In the genomic region with DNA sequence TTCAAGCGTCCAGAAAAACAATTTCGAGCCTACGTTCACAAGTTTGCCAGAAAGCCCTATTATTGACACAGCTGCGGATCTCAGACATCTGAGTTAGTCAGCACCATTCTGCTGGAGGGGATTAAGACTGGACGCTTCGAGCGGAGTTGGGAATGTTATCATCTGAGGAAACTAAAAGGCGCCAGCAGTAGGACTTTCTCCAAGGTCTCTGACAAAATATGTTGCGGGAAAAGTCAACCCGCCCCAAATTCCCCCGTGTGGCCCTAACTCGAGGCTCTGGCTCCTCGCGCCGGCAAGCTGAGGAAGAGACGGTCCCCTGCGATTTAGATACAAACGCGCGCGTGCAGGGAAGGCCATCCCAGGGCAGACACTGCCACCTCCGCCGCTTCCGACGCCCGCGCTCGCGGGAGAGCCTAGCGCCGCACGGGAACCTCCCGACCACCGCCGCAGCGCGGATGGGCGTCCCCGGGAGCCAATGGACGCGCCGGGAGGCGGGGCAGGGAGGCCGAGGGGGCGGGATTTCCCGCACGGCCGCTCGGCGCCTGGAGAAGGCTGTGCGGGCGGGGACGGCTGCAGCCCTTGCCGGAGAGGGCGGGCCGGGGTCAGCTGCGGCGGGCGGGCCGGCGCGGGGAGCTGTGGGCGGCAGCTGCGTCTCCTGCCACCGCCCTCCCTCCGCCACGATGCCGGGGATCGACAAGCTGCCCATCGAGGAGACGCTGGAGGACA, we compare ENCODE assay signal across 1 cellular context.
TF ChIP-seq lines count a peak whose summit lies in the region.

A gene with protein sequence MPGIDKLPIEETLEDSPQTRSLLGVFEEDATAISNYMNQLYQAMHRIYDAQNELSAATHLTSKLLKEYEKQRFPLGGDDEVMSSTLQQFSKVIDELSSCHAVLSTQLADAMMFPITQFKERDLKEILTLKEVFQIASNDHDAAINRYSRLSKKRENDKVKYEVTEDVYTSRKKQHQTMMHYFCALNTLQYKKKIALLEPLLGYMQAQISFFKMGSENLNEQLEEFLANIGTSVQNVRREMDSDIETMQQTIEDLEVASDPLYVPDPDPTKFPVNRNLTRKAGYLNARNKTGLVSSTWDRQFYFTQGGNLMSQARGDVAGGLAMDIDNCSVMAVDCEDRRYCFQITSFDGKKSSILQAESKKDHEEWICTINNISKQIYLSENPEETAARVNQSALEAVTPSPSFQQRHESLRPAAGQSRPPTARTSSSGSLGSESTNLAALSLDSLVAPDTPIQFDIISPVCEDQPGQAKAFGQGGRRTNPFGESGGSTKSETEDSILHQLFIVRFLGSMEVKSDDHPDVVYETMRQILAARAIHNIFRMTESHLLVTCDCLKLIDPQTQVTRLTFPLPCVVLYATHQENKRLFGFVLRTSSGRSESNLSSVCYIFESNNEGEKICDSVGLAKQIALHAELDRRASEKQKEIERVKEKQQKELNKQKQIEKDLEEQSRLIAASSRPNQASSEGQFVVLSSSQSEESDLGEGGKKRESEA (plus strand): TSS at position 526 of the 726 bp plus-strand sequence. CDS start 155 bp downstream, at position 681.

TF ChIP-seq in HepG2, 621 proteins besides CTCF, POLR2A, EP300 and RAD21 (continued from another document and continues in another):
- TF ChIP-seq, protein P1, sequence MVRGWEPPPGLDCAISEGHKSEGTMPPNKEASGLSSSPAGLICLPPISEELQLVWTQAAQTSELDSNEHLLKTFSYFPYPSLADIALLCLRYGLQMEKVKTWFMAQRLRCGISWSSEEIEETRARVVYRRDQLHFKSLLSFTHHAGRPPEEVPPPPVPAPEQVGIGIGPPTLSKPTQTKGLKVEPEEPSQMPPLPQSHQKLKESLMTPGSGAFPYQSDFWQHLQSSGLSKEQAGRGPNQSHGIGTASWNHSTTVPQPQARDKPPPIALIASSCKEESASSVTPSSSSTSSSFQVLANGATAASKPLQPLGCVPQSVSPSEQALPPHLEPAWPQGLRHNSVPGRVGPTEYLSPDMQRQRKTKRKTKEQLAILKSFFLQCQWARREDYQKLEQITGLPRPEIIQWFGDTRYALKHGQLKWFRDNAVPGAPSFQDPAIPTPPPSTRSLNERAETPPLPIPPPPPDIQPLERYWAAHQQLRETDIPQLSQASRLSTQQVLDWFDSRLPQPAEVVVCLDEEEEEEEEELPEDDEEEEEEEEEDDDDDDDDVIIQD (CRISPR knock-in tag; IDR thresholded peaks at IDR 0.05; ENCODE audit: low read depth), result 0 out of 2 replicates have a peak, but pooled peaks have one; percentile 35
- TF ChIP-seq KAT8 (CRISPR knock-in tag; IDR thresholded peaks at IDR 0.05), result peak; percentile 71; the same call in 1 of the 2 replicates
- TF ChIP-seq, protein P2, sequence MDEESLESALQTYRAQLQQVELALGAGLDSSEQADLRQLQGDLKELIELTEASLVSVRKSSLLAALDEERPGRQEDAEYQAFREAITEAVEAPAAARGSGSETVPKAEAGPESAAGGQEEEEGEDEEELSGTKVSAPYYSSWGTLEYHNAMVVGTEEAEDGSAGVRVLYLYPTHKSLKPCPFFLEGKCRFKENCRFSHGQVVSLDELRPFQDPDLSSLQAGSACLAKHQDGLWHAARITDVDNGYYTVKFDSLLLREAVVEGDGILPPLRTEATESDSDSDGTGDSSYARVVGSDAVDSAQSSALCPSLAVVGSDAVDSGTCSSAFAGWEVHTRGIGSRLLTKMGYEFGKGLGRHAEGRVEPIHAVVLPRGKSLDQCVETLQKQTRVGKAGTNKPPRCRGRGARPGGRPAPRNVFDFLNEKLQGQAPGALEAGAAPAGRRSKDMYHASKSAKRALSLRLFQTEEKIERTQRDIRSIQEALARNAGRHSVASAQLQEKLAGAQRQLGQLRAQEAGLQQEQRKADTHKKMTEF (CRISPR knock-in tag; IDR thresholded peaks at IDR 0.05), result peak; percentile 85
- peak; percentile 82 for TF ChIP-seq ZSCAN31 (CRISPR knock-in tag; IDR thresholded peaks at IDR 0.05; ENCODE audit: low read depth)
- peak; percentile 48; the same call in 1 of the 2 replicates for TF ChIP-seq FOXA3 (CRISPR knock-in tag; IDR thresholded peaks at IDR 0.05)
- TF ChIP-seq ZNF326 (CRISPR knock-in tag; IDR thresholded peaks at IDR 0.05; ENCODE audit: borderline replicate concordance), result no peak
- TF ChIP-seq ZNF883 (CRISPR knock-in tag; IDR thresholded peaks at IDR 0.05; ENCODE audit: not compliant biosample characterization), result peak; percentile 87
- no peak for TF ChIP-seq HNF4A (CRISPR knock-in tag; IDR thresholded peaks at IDR 0.05)
- TF ChIP-seq YEATS4 (CRISPR knock-in tag; IDR thresholded peaks at IDR 0.05; ENCODE audit: borderline replicate concordance), result peak; percentile 73
- TF ChIP-seq, protein P3, sequence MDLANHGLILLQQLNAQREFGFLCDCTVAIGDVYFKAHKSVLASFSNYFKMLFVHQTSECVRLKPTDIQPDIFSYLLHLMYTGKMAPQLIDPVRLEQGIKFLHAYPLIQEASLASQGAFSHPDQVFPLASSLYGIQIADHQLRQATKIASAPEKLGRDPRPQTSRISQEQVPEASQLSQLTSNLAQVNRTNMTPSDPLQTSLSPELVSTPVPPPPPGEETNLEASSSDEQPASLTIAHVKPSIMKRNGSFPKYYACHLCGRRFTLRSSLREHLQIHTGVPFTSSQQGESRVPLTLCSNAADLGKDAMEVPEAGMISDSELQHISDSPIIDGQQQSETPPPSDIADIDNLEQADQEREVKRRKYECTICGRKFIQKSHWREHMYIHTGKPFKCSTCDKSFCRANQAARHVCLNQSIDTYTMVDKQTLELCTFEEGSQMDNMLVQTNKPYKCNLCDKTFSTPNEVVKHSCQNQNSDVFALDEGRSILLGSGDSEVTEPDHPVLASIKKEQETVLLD (CRISPR knock-in tag; IDR thresholded peaks at IDR 0.05; ENCODE audit: low read depth), result peak; percentile 85; the same call in 1 of the 2 replicates
- TF ChIP-seq ZSCAN20 (CRISPR knock-in tag; IDR thresholded peaks at IDR 0.05; ENCODE audit: borderline replicate concordance), result peak; percentile 18; the same call in 1 of the 2 replicates
- TF ChIP-seq SNRNP70 (IDR thresholded peaks at IDR 0.05; ENCODE audit: low read depth, low read length), result no peak
- TF ChIP-seq IKZF4 (CRISPR knock-in tag; IDR thresholded peaks at IDR 0.05; ENCODE audit: borderline replicate concordance, low read depth, not compliant biosample characterization), result peak; percentile 78
- peak; percentile 89 for TF ChIP-seq SAP130 (CRISPR knock-in tag; IDR thresholded peaks at IDR 0.05; ENCODE audit: low read depth)
- 0 out of 2 replicates have a peak, but pooled peaks have one; percentile 53 for TF ChIP-seq ZNF180 (CRISPR knock-in tag; IDR thresholded peaks at IDR 0.05; ENCODE audit: borderline replicate concordance, low read depth)
- TF ChIP-seq, protein P4, sequence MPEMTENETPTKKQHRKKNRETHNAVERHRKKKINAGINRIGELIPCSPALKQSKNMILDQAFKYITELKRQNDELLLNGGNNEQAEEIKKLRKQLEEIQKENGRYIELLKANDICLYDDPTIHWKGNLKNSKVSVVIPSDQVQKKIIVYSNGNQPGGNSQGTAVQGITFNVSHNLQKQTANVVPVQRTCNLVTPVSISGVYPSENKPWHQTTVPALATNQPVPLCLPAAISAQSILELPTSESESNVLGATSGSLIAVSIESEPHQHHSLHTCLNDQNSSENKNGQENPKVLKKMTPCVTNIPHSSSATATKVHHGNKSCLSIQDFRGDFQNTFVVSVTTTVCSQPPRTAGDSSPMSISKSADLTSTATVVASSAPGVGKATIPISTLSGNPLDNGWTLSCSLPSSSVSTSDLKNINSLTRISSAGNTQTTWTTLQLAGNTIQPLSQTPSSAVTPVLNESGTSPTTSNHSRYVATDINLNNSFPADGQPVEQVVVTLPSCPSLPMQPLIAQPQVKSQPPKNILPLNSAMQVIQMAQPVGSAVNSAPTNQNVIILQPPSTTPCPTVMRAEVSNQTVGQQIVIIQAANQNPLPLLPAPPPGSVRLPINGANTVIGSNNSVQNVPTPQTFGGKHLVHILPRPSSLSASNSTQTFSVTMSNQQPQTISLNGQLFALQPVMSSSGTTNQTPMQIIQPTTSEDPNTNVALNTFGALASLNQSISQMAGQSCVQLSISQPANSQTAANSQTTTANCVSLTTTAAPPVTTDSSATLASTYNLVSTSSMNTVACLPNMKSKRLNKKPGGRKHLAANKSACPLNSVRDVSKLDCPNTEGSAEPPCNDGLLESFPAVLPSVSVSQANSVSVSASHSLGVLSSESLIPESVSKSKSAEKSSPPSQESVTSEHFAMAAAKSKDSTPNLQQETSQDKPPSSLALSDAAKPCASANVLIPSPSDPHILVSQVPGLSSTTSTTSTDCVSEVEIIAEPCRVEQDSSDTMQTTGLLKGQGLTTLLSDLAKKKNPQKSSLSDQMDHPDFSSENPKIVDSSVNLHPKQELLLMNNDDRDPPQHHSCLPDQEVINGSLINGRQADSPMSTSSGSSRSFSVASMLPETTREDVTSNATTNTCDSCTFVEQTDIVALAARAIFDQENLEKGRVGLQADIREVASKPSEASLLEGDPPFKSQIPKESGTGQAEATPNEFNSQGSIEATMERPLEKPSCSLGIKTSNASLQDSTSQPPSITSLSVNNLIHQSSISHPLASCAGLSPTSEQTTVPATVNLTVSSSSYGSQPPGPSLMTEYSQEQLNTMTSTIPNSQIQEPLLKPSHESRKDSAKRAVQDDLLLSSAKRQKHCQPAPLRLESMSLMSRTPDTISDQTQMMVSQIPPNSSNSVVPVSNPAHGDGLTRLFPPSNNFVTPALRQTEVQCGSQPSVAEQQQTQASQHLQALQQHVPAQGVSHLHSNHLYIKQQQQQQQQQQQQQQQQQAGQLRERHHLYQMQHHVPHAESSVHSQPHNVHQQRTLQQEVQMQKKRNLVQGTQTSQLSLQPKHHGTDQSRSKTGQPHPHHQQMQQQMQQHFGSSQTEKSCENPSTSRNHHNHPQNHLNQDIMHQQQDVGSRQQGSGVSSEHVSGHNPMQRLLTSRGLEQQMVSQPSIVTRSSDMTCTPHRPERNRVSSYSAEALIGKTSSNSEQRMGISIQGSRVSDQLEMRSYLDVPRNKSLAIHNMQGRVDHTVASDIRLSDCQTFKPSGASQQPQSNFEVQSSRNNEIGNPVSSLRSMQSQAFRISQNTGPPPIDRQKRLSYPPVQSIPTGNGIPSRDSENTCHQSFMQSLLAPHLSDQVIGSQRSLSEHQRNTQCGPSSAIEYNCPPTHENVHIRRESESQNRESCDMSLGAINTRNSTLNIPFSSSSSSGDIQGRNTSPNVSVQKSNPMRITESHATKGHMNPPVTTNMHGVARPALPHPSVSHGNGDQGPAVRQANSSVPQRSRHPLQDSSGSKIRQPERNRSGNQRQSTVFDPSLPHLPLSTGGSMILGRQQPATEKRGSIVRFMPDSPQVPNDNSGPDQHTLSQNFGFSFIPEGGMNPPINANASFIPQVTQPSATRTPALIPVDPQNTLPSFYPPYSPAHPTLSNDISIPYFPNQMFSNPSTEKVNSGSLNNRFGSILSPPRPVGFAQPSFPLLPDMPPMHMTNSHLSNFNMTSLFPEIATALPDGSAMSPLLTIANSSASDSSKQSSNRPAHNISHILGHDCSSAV (CRISPR knock-in tag; IDR thresholded peaks at IDR 0.05; ENCODE audit: borderline replicate concordance), result 0 out of 2 replicates have a peak, but pooled peaks have one; percentile 31
- TF ChIP-seq ZNF607 (CRISPR knock-in tag; IDR thresholded peaks at IDR 0.05; ENCODE audit: borderline replicate concordance), result peak; percentile 73
- TF ChIP-seq HES4 (CRISPR knock-in tag; IDR thresholded peaks at IDR 0.05; ENCODE audit: borderline replicate concordance), result peak; percentile 56; the same call in 1 of the 2 replicates
- TF ChIP-seq ZNF451 (CRISPR knock-in tag; IDR thresholded peaks at IDR 0.05), result peak; percentile 82
- peak; percentile 96 for TF ChIP-seq SP2 (CRISPR knock-in tag; IDR thresholded peaks at IDR 0.05)
- TF ChIP-seq ZNF781 (CRISPR knock-in tag; IDR thresholded peaks at IDR 0.05; ENCODE audit: borderline replicate concordance, not compliant biosample characterization), result no peak
- TF ChIP-seq, protein P5, sequence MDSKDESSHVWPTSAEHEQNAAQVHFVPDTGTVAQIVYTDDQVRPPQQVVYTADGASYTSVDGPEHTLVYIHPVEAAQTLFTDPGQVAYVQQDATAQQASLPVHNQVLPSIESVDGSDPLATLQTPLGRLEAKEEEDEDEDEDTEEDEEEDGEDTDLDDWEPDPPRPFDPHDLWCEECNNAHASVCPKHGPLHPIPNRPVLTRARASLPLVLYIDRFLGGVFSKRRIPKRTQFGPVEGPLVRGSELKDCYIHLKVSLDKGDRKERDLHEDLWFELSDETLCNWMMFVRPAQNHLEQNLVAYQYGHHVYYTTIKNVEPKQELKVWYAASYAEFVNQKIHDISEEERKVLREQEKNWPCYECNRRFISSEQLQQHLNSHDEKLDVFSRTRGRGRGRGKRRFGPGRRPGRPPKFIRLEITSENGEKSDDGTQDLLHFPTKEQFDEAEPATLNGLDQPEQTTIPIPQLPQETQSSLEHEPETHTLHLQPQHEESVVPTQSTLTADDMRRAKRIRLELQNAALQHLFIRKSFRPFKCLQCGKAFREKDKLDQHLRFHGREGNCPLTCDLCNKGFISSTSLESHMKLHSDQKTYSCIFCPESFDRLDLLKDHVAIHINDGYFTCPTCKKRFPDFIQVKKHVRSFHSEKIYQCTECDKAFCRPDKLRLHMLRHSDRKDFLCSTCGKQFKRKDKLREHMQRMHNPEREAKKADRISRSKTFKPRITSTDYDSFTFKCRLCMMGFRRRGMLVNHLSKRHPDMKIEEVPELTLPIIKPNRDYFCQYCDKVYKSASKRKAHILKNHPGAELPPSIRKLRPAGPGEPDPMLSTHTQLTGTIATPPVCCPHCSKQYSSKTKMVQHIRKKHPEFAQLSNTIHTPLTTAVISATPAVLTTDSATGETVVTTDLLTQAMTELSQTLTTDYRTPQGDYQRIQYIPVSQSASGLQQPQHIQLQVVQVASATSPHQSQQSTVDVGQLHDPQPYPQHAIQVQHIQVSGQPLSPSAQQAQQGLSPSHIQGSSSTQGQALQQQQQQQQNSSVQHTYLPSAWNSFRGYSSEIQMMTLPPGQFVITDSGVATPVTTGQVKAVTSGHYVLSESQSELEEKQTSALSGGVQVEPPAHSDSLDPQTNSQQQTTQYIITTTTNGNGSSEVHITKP (CRISPR knock-in tag; IDR thresholded peaks at IDR 0.05; ENCODE audit: low read depth), result peak; percentile 75
- TF ChIP-seq, protein P6, sequence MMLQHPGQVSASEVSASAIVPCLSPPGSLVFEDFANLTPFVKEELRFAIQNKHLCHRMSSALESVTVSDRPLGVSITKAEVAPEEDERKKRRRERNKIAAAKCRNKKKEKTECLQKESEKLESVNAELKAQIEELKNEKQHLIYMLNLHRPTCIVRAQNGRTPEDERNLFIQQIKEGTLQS (CRISPR knock-in tag; IDR thresholded peaks at IDR 0.05), result peak; percentile 15; the same call in 1 of the 2 replicates
- TF ChIP-seq, protein P7, sequence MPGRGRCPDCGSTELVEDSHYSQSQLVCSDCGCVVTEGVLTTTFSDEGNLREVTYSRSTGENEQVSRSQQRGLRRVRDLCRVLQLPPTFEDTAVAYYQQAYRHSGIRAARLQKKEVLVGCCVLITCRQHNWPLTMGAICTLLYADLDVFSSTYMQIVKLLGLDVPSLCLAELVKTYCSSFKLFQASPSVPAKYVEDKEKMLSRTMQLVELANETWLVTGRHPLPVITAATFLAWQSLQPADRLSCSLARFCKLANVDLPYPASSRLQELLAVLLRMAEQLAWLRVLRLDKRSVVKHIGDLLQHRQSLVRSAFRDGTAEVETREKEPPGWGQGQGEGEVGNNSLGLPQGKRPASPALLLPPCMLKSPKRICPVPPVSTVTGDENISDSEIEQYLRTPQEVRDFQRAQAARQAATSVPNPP (CRISPR knock-in tag; IDR thresholded peaks at IDR 0.05), result peak; percentile 77; the same call in 1 of the 2 replicates
- TF ChIP-seq, protein P8, sequence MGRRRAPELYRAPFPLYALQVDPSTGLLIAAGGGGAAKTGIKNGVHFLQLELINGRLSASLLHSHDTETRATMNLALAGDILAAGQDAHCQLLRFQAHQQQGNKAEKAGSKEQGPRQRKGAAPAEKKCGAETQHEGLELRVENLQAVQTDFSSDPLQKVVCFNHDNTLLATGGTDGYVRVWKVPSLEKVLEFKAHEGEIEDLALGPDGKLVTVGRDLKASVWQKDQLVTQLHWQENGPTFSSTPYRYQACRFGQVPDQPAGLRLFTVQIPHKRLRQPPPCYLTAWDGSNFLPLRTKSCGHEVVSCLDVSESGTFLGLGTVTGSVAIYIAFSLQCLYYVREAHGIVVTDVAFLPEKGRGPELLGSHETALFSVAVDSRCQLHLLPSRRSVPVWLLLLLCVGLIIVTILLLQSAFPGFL (CRISPR knock-in tag; IDR thresholded peaks at IDR 0.05), result no peak
- no peak for TF ChIP-seq KLF13 (CRISPR knock-in tag; IDR thresholded peaks at IDR 0.05)
- no peak for TF ChIP-seq ZFX (CRISPR knock-in tag; IDR thresholded peaks at IDR 0.05; ENCODE audit: low read depth)
